ENCODE assay signal across 7 cellular contexts in the genomic region with DNA sequence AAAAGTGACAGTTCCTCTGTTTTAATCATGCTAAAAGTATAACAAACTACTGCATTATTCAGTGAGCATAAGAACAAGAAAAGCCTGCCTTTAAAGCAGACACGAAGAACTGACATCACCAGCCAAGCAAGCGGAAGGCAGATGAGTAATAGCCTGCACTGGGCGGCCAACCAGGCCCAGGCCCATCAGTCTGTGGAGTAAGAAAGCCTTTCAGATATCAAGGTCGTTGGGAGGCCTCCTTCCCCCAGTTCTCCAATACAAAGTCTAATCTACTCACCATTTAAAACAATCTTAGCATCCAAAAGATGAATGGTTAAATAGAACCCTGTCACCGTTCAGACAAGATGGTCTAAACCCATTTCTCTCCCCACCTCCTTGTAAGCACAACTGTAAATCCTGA.
DNase-seq lines count a peak whose midpoint lies in the region; ATAC-seq and TF ChIP-seq lines count a peak whose summit lies in the region.

No MANE protein-coding gene starts in this region.

- no peaks in the 10 kb centered on the region for H3K27me3 Mint-ChIP-seq in activated T-cell treated with anti-CD3 and anti-CD28 coated beads, Interleukin-2, amount 50 U/mL, for 72 hours (ENCODE audit: low read depth)

- ATAC-seq in HG02610 (IDR thresholded peaks at IDR 0.05; ENCODE audit: unreplicated experiment): peak; percentile 77
- ATAC-seq in gastrocnemius medialis: peak; percentile 78 to 80
- ATAC-seq in activated T-cell treated with anti-CD3 and anti-CD28 coated beads, Interleukin-2, amount 50 U/mL, for 72 hours (replicated peaks in 1 of 2): no peak
- ATAC-seq in GM21737 (IDR thresholded peaks at IDR 0.05; ENCODE audit: unreplicated experiment): no peak

- in situ Hi-C loops in gastrocnemius medialis (cut with MboI; ENCODE audit: low sequenced_read_pairs in 4 of 4): no loop called here

- peak overlapping the region; percentile 55 to 89 (median 79) for H3K27ac ChIP-seq in adrenal gland
- peak overlapping the region; percentile 87 to 90 for H3K27ac ChIP-seq in right atrium auricular region
- H3K27ac ChIP-seq in gastrocnemius medialis: peak overlapping the region; percentile 83 to 84 (median 84)

- H3K9me3 ChIP-seq in adrenal gland (replicated peaks in 1 of 3) (no peaks in the 10 kb centered on the region), right atrium auricular region (no peaks in the 10 kb centered on the region), gastrocnemius medialis (no peaks in the 10 kb centered on the region)

- H3K4me1 ChIP-seq in adrenal gland (replicated peaks in 1 of 2) (peaks cover 42 to 68% of the 10 kb centered on the region in 2 donors), right atrium auricular region (peaks cover 0 to 58% of the 10 kb centered on the region in 2 donors), gastrocnemius medialis (peaks cover 60 to 66% of the 10 kb centered on the region in 2 donors)

- peaks cover 4% of the 10 kb centered on the region for H3K4me1 Mint-ChIP-seq in activated T-cell treated with anti-CD3 and anti-CD28 coated beads, Interleukin-2, amount 50 U/mL, for 72 hours (ENCODE audit: low read depth)

- intact Hi-C loops in adrenal gland (cut with DNase I): loop anchor here in 1 of 2 donors (10.0 kb wide), 1 partner anchor 85 kb away; no protein-coding TSS in a partner anchor
- intact Hi-C loops in gastrocnemius medialis (cut with DNase I; ENCODE audit: low total_unique reads): loop anchor here (1.0 kb wide), 1 partner anchor 91 kb away; a partner anchor contains a TSS

- H3K4me3 Mint-ChIP-seq in activated T-cell treated with anti-CD3 and anti-CD28 coated beads, Interleukin-2, amount 50 U/mL, for 72 hours: no peak overlapping the region

- H3K36me3 Mint-ChIP-seq in activated T-cell treated with anti-CD3 and anti-CD28 coated beads, Interleukin-2, amount 50 U/mL, for 72 hours (ENCODE audit: insufficient read depth in 2 of 2): no peaks in the 10 kb centered on the region

- H3K36me3 ChIP-seq in adrenal gland (replicated peaks in 1 of 2) (no peaks in the 10 kb centered on the region), right atrium auricular region (no peaks in the 10 kb centered on the region), gastrocnemius medialis (no peaks in the 10 kb centered on the region)

- TF ChIP-seq POLR2A in adrenal gland (IDR thresholded peaks at IDR 0.05): peak in 1 of 2 donors; percentile 30
- no peak for TF ChIP-seq POLR2A in gastrocnemius medialis (IDR thresholded peaks at IDR 0.05)

- no peaks in the 10 kb centered on the region for H3K27me3 ChIP-seq in adrenal gland
- no peaks in the 10 kb centered on the region for H3K27me3 ChIP-seq in right atrium auricular region
- H3K27me3 ChIP-seq in gastrocnemius medialis: no peaks in the 10 kb centered on the region

- peak; percentile 78 to 95 (median 89) for DNase-seq in adrenal gland
- peak; percentile 90 for DNase-seq in right atrium auricular region (ENCODE audit: low spot score)
- peak; percentile 50 to 77 for DNase-seq in gastrocnemius medialis
- no peak for DNase-seq in activated T-cell treated with anti-CD3 and anti-CD28 coated beads, Interleukin-2, amount 50 U/mL, for 72 hours
- no peak for DNase-seq in HuH-7 (ENCODE audit: low spot score)

- H3K27ac Mint-ChIP-seq in activated T-cell treated with anti-CD3 and anti-CD28 coated beads, Interleukin-2, amount 50 U/mL, for 72 hours: no peak overlapping the region

- no peak for TF ChIP-seq CTCF in adrenal gland (IDR thresholded peaks at IDR 0.05)
- no peak for TF ChIP-seq CTCF in right atrium auricular region (IDR thresholded peaks at IDR 0.05)
- no peak for TF ChIP-seq CTCF in gastrocnemius medialis (IDR thresholded peaks at IDR 0.05 in 4 of 5, conservative IDR thresholded peaks at IDR 0.05 in 1 of 5)

- H3K9me3 Mint-ChIP-seq in activated T-cell treated with anti-CD3 and anti-CD28 coated beads, Interleukin-2, amount 50 U/mL, for 72 hours: no peaks in the 10 kb centered on the region

- H3K4me3 ChIP-seq in adrenal gland: no peak overlapping the region
- no peak overlapping the region for H3K4me3 ChIP-seq in right atrium auricular region
- no peak overlapping the region for H3K4me3 ChIP-seq in gastrocnemius medialis

- 6 to 18% (median 11%) methylated on average over 5 of the region's 5 CpGs for WGBS in adrenal gland, 4 donors

Comparison
In these comparisons a context has a peak if more than half of its experiments do, and no peak if none do; other contexts are left out.
1. ATAC-seq: peak in HG02610 (single experiment) and gastrocnemius medialis (2 of 2); none in activated T-cell treated with anti-CD3 and anti-CD28 coated beads, Interleukin-2, amount 50 U/mL, for 72 hours (0 of 2) and GM21737 (single experiment).
2. DNase-seq: peak in adrenal gland (7 of 7), right atrium auricular region (single experiment) and gastrocnemius medialis (2 of 2); none in activated T-cell treated with anti-CD3 and anti-CD28 coated beads, Interleukin-2, amount 50 U/mL, for 72 hours (0 of 2) and HuH-7 (single experiment).
3. Peak in every context shown above with its lines, with median percentiles within 50 percentile points of each other: H3K27ac ChIP-seq.